ENCODE assay signal across 1 cellular context in genomic region chr3:137165117-137165806, GRCh38.
TF ChIP-seq lines count a peak whose summit lies in the region.

No MANE protein-coding gene starts in this region.

TF ChIP-seq in Ishikawa, 13 proteins besides CTCF, POLR2A, EP300 and RAD21 (continued from another document):
- peak; percentile 55; the same call in 1 of the 2 replicates for TF ChIP-seq USF1 (IDR thresholded peaks at IDR 0.05)
